In genomic region chr13:110641055-110642015, GRCh38 we compare ENCODE assay signal across 1 cellular context.
TF ChIP-seq lines count a peak whose summit lies in the region.

No MANE protein-coding gene starts in this region.

TF ChIP-seq in WTC11, 78 proteins besides CTCF, POLR2A, EP300 and RAD21 (continued from another document):
- TF ChIP-seq AFF4 (CRISPR knock-in tag; IDR thresholded peaks at IDR 0.05; ENCODE audit: borderline replicate concordance): no peak
- no peak for TF ChIP-seq CBFB (CRISPR knock-in tag; IDR thresholded peaks at IDR 0.05; ENCODE audit: low read depth)
- TF ChIP-seq ZNF121 (CRISPR knock-in tag; IDR thresholded peaks at IDR 0.05): no peak
- TF ChIP-seq ZNF263 (CRISPR knock-in tag; IDR thresholded peaks at IDR 0.05; ENCODE audit: low read depth): no peak
- no peak for TF ChIP-seq SMAD4 (CRISPR knock-in tag; IDR thresholded peaks at IDR 0.05)
